9 cellular contexts compared by ENCODE assay signal in genomic region chr11:103681855-103682254, GRCh38.
DNase-seq lines count a peak whose midpoint lies in the region; ATAC-seq, FAIRE-seq and TF ChIP-seq lines count a peak whose summit lies in the region.
"Had no signal": no experiment of that assay in that cellular context is flagged by ENCODE, and none has a peak within 500 bp of the region (broad histone marks: within the 10 kb centered on the region; RNA-seq: fewer than 3 reads in every experiment).

No MANE protein-coding gene starts in this region.

- no peak for FAIRE-seq in A549 (lab: Jason Lieb, UNC)

- no peaks in the 10 kb centered on the region for H3K79me2 ChIP-seq in SU-DHL-6 (ENCODE audit: insufficient read depth, low read length)

- TF ChIP-seq POLR2A in A549 (IDR thresholded peaks at IDR 0.05; ENCODE audit: low read length) = no peak
- TF ChIP-seq POLR2A in gastrocnemius medialis (IDR thresholded peaks at IDR 0.05) = no peak

- WGBS in A549 (ENCODE audit: missing lambda C conversion rate) = 63% methylated on average over 7 of the region's 7 CpGs

- H3K4me3 ChIP-seq in A549 (no peak overlapping the region), SU-DHL-6 (ENCODE audit: insufficient read depth, low read length, poor library complexity, severe bottlenecking) (no peak overlapping the region), gastrocnemius medialis (no peak overlapping the region)
- H3K4me3 ChIP-seq: lower lobe of right lung had no signal

- intact Hi-C loops in gastrocnemius medialis (cut with DNase I; ENCODE audit: low total_unique reads) = no loop called here

- no peak overlapping the region for H3K9ac ChIP-seq in SU-DHL-6 (ENCODE audit: low read length)

- H3K9me2 ChIP-seq in SU-DHL-6 (replicated peaks; ENCODE audit: insufficient read depth, low read length) = no peaks in the 10 kb centered on the region

- ATAC-seq in A549 (peak; percentile 34 to 58; a peak in 4 of 6 replicates), GM19372 (IDR thresholded peaks at IDR 0.05; ENCODE audit: low read depth, unreplicated experiment) (peak; percentile 17), HG02943 (IDR thresholded peaks at IDR 0.05; ENCODE audit: low read depth, unreplicated experiment) (peak; percentile 13), gastrocnemius medialis (no peak)

- DNase-seq in A549 (ENCODE audit: low read depth in 1 of 2, low spot score in 1 of 2) = no peak
- no peak for DNase-seq in C1 segment of cervical spinal cord (lab: John Stamatoyannopoulos, UW)
- DNase-seq in activated CD4-positive, alpha-beta T cell treated with anti-CD3 and anti-CD28 coated beads, Interleukin-2, amount 50 U/mL, for 1 hour = no peak
- DNase-seq in gastrocnemius medialis = no peak
- no peak for DNase-seq in CD1c-positive myeloid dendritic cell (ENCODE audit: extremely low spot score)
- DNase-seq: lower lobe of right lung had no signal

- H3K9me3 ChIP-seq in A549 (0 out of 3 replicates have a peak, but pooled peaks cover 3% of the 10 kb centered on the region), SU-DHL-6 (ENCODE audit: insufficient read depth, low read length) (no peaks in the 10 kb centered on the region), gastrocnemius medialis (no peaks in the 10 kb centered on the region)
- H3K9me3 ChIP-seq: lower lobe of right lung had no signal

- CTCF ChIA-PET in A549 (lab: Yijun Ruan, JAX) = interaction anchor here (0.6 to 2.0 kb wide), 15 partner anchors 11 to 982 kb away, joined by 3 to 11 read pairs (median 4); no protein-coding TSS in a partner anchor

- peak overlapping the region; percentile 66 to 85 for H3K27ac ChIP-seq in A549
- H3K27ac ChIP-seq in SU-DHL-6 (ENCODE audit: low read depth, low read length) = no peak overlapping the region
- no peak overlapping the region for H3K27ac ChIP-seq in gastrocnemius medialis
- H3K27ac ChIP-seq: lower lobe of right lung had no signal

- H3K36me3 ChIP-seq in SU-DHL-6 (ENCODE audit: low read length) = no peaks in the 10 kb centered on the region
- no peaks in the 10 kb centered on the region for H3K36me3 ChIP-seq in gastrocnemius medialis
- H3K36me3 ChIP-seq: lower lobe of right lung had no signal

- in situ Hi-C loops in gastrocnemius medialis (cut with MboI; ENCODE audit: low sequenced_read_pairs in 4 of 4) = no loop called here

- H2AFZ ChIP-seq in SU-DHL-6 (ENCODE audit: low read depth, low read length, severe bottlenecking) = peak overlapping the region; percentile 75

- POLR2A ChIA-PET in A549 (lab: Yijun Ruan, JAX) = interaction anchor here (1.0 kb wide), 1 partner anchor 482 kb away, joined by 4 read pairs; the partner anchor contains the start of gene PDGFD

- H3K4me2 ChIP-seq in A549 (peak overlapping the region; percentile 60), SU-DHL-6 (ENCODE audit: low read depth, low read length, poor library complexity, severe bottlenecking) (peak overlapping the region; percentile 32)

- H3K4me1 ChIP-seq in A549 = peaks cover 12% of the 10 kb centered on the region
- H3K4me1 ChIP-seq in gastrocnemius medialis = no peaks in the 10 kb centered on the region

- H3K27me3 ChIP-seq in SU-DHL-6 (ENCODE audit: low read length) (no peaks in the 10 kb centered on the region), gastrocnemius medialis (no peaks in the 10 kb centered on the region)

- H3F3A ChIP-seq in SU-DHL-6 (ENCODE audit: insufficient read depth) = no peaks in the 10 kb centered on the region

- TF ChIP-seq EP300 in A549 (IDR thresholded peaks at IDR 0.05) = no peak

- no peak for TF ChIP-seq RAD21 in A549 (conservative IDR thresholded peaks at IDR 0.05 in 1 of 2, IDR thresholded peaks at IDR 0.05 in 1 of 2)

- H4K20me1 ChIP-seq in SU-DHL-6 (ENCODE audit: low read depth, low read length) = no peaks in the 10 kb centered on the region

- no peak for TF ChIP-seq CTCF in A549 (IDR thresholded peaks at IDR 0.05)
- TF ChIP-seq CTCF in SU-DHL-6 (IDR thresholded peaks at IDR 0.05; ENCODE audit: insufficient read depth, low read length, poor library complexity, severe bottlenecking) = no peak
- TF ChIP-seq CTCF in gastrocnemius medialis (IDR thresholded peaks at IDR 0.05 in 4 of 5, conservative IDR thresholded peaks at IDR 0.05 in 1 of 5) = no peak

TF ChIP-seq in A549, 52 proteins besides CTCF, POLR2A, EP300 and RAD21:
- TF ChIP-seq ATOH8 (CRISPR knock-in tag; IDR thresholded peaks at IDR 0.05; ENCODE audit: low read depth) = no peak
- TF ChIP-seq JUN (IDR thresholded peaks at IDR 0.05) = no peak
- no peak for TF ChIP-seq BCL3 (IDR thresholded peaks at IDR 0.05)
- no peak for TF ChIP-seq HEYL (CRISPR knock-in tag; IDR thresholded peaks at IDR 0.05)
- no peak for TF ChIP-seq FOSB (CRISPR knock-in tag; IDR thresholded peaks at IDR 0.05)
- TF ChIP-seq ZNF302 (CRISPR knock-in tag; IDR thresholded peaks at IDR 0.05) = no peak
- no peak for TF ChIP-seq TFCP2L1 (CRISPR knock-in tag; IDR thresholded peaks at IDR 0.05)
- TF ChIP-seq NFE2L2 (conservative IDR thresholded peaks at IDR 0.05; ENCODE audit: low read length) = no peak
- no peak for TF ChIP-seq PHF8 (IDR thresholded peaks at IDR 0.05; ENCODE audit: borderline replicate concordance, low read depth)
TF ChIP-seq in A549: peak in this region for 0.

Comparison
In these comparisons a context has a peak if more than half of its experiments do, and no peak if none do; other contexts are left out.
1. ATAC-seq: peak in A549 (2 of 2), GM19372 (single experiment) and HG02943 (single experiment); none in gastrocnemius medialis (0 of 2).
2. H3K27ac ChIP-seq: peak in A549 (2 of 2); none in SU-DHL-6 (single experiment) and gastrocnemius medialis (0 of 4).